In genomic region chr20:20837574-20838021, GRCh38 we compare ENCODE assay signal across 7 cellular contexts.
A peak's percentile ranks its signal among the peaks of the same experiment; 100 is the strongest.
DNase-seq lines count a peak whose midpoint lies in the region; ATAC-seq and TF ChIP-seq lines count a peak whose summit lies in the region.

No MANE protein-coding gene starts in this region.

- DNase-seq in NCI-H1436 treated with DMSO at 0.1 percent for 48 hours (lab: John Stamatoyannopoulos, UW) (peak; percentile 53), SKM-1 (lab: John Stamatoyannopoulos, UW; ENCODE audit: unreplicated experiment) (peak; percentile 56), cerebellar cortex (ENCODE audit: low spot score) (peak; percentile 53), left kidney (ENCODE audit: low read depth, low spot score) (peak; percentile 80)
- peak; percentile 72 for DNase-seq in stimulated activated CD8-positive, alpha-beta memory T cell treated with anti-CD3 and anti-CD28 coated beads, Interleukin-4, amount 100 ng/mL, for 48 hours

- ATAC-seq in GM18873 (IDR thresholded peaks at IDR 0.05; ENCODE audit: low FRiP score, unreplicated experiment) = no peak

- peak; percentile 53 for TF ChIP-seq CTCF in GM12872 (IDR thresholded peaks at IDR 0.05; ENCODE audit: insufficient read depth, low read depth, low read length)
